ENCODE assay signal across 15 cellular contexts in genomic region chr22:19149962-19150361, GRCh38. TPM values are rescaled to one million over a fixed set of nuclear protein-coding genes. Genes with fewer than 3 reads are reported as not detected.
DNase-seq lines count a peak whose midpoint lies in the region; ATAC-seq, FAIRE-seq and TF ChIP-seq lines count a peak whose summit lies in the region.
"Had no signal": no experiment of that assay in that cellular context is flagged by ENCODE, and none has a peak within 500 bp of the region (broad histone marks: within the 10 kb centered on the region; RNA-seq: fewer than 3 reads in every experiment).

Gene GSC2 (minus strand): TSS chr22:19150292. CDS start chr22:19150283, 9 bp downstream.

- H3K9me3 ChIP-seq in HepG2 (ENCODE audit: low read length) (no peaks in the 10 kb centered on the region), right lobe of liver (no peaks in the 10 kb centered on the region)
- H3K9me3 ChIP-seq: left lung, SJCRH30 had no signal

- BruUV-seq in HepG2 (replicated peaks; lab: Mats Ljungman, UMichigan) = no TSS peak

- no CpG with 5 or more reads among the region's 60 CpGs for whole genome bisulfite sequencing in HepG2 (ENCODE audit: low lambda C conversion rate)
- no CpG with 5 or more reads among the region's 60 CpGs for WGBS in right lobe of liver (ENCODE audit: insufficient coverage, low coverage, low lambda C conversion rate, missing lambda C conversion rate)

- H3K4me1 ChIP-seq in HepG2 (ENCODE audit: insufficient read depth, low read length) = peaks cover 10% of the 10 kb centered on the region; the same call in 1 of the 2 replicates
- H3K4me1 ChIP-seq in right lobe of liver = peaks cover 0 to 3% (median 0%) of the 10 kb centered on the region in 4 donors
- H3K4me1 ChIP-seq: SJCRH30 had no signal

- peaks cover 31 to 46% of the 10 kb centered on the region in 2 donors for H3K27me3 Mint-ChIP-seq in natural killer cell treated with Interleukin-12 subunit alpha and Interleukin-12 subunit beta and Interleukin-15 and Interleukin-18, amount 100 ng/mL, for 72 hours

- peaks cover 0 to 6% of the 10 kb centered on the region in 2 donors for H3K4me1 Mint-ChIP-seq in natural killer cell treated with Interleukin-12 subunit alpha and Interleukin-12 subunit beta and Interleukin-15 and Interleukin-18, amount 100 ng/mL, for 72 hours (ENCODE audit: low read depth in 2 of 2)

- peak within 1 kb of the TSS; percentile 32; the same call in 1 of the 2 replicates for H3K4me2 ChIP-seq in HepG2 (ENCODE audit: low read depth, low read length)

- DNase-seq in HepG2 (ENCODE audit: low spot score) (no peak), right lobe of liver (no peak), bronchial epithelial cell (ENCODE audit: low read depth) (no peak), cerebellar nuclear complex (lab: John Stamatoyannopoulos, UW) (no peak), NCI-H446 treated with DMSO at 0.1 percent for 48 hours (lab: John Stamatoyannopoulos, UW) (no peak)
- no peak for DNase-seq in natural killer cell treated with Interleukin-12 subunit alpha and Interleukin-12 subunit beta and Interleukin-15 and Interleukin-18, amount 100 ng/mL, for 72 hours (ENCODE audit: low spot score)
- DNase-seq: activated CD8-positive, alpha-beta memory T cell treated with anti-CD3 and anti-CD28 coated beads, Interleukin-2, amount 50 U/mL, for 48 hours; effector CD4-positive, alpha-beta T cell; NCI-H2029; SJCRH30 had no signal

- TF ChIP-seq CTCF in HepG2 (CRISPR knock-in tag; IDR thresholded peaks at IDR 0.05) (no peak), right lobe of liver (IDR thresholded peaks at IDR 0.05) (no peak), bronchial epithelial cell (IDR thresholded peaks at IDR 0.05; ENCODE audit: insufficient read depth, low read length, severe bottlenecking) (no peak)

- H3K9me3 Mint-ChIP-seq in natural killer cell treated with Interleukin-12 subunit alpha and Interleukin-12 subunit beta and Interleukin-15 and Interleukin-18, amount 100 ng/mL, for 72 hours = no peaks in the 10 kb centered on the region

- no peak within 1 kb of the TSS for H3K27ac Mint-ChIP-seq in natural killer cell treated with Interleukin-12 subunit alpha and Interleukin-12 subunit beta and Interleukin-15 and Interleukin-18, amount 100 ng/mL, for 72 hours

- CTCF ChIA-PET in HepG2 (lab: Yijun Ruan, JAX; ENCODE audit: low intra/inter-chr PET ratio, low total read pairs) = no interaction called here

- TF ChIP-seq RAD21 in HepG2 (CRISPR knock-in tag; IDR thresholded peaks at IDR 0.05) = no peak

- TF ChIP-seq POLR2A in HepG2 (IDR thresholded peaks at IDR 0.05; ENCODE audit: insufficient read depth in 1 of 2, low read depth in 2 of 2, low read length in 2 of 2) = no peak
- no peak for TF ChIP-seq POLR2A in right lobe of liver (IDR thresholded peaks at IDR 0.05)

- H3K27ac ChIP-seq in HepG2 (ENCODE audit: extremely low read length, insufficient read depth, low read length) (no peak within 1 kb of the TSS), right lobe of liver (no peak within 1 kb of the TSS)
- H3K27ac ChIP-seq: HL-60, left lung, SJCRH30 had no signal

- no peaks in the 10 kb centered on the region for H4K20me1 ChIP-seq in HepG2 (ENCODE audit: insufficient read depth, low read length)

- H3K36me3 ChIP-seq in HepG2 (replicated peaks in 1 of 2; ENCODE audit: control insufficient read depth in 1 of 2, insufficient read depth in 2 of 2, low read length in 2 of 2) = no peaks in the 10 kb centered on the region
- no peaks in the 10 kb centered on the region for H3K36me3 ChIP-seq in right lobe of liver
- no peaks in the 10 kb centered on the region for H3K36me3 ChIP-seq in bronchial epithelial cell (ENCODE audit: control insufficient read depth, insufficient read depth, low read length)
- H3K36me3 ChIP-seq: left lung, SJCRH30 had no signal

- no peaks in the 10 kb centered on the region for H3K79me2 ChIP-seq in HepG2 (ENCODE audit: insufficient read depth, low read length)

- in situ Hi-C loops in HepG2 (cut with HindIII; ENCODE audit: extremely low pct_ligation_motif_present, low pct_unique_long_range_greater_than_20kb) = no loop called here

- no peak within 1 kb of the TSS for H3K9ac ChIP-seq in HepG2 (ENCODE audit: insufficient read depth, low read depth, low read length)

- H2AFZ ChIP-seq in HepG2 (ENCODE audit: low read length) = no peak within 1 kb of the TSS

- H3K4me3 ChIP-seq in HepG2 (replicated peaks in 1 of 3; ENCODE audit: insufficient read depth in 1 of 3, low read depth in 2 of 3, low read length in 3 of 3) (peak within 1 kb of the TSS in 1 of 3 experiments; percentile 28; a peak in 1 of 6 replicates), right lobe of liver (peak within 1 kb of the TSS in 1 of 3 donors; percentile 2), bronchial epithelial cell (ENCODE audit: low read depth, low read length) (peak within 1 kb of the TSS; percentile 14)
- H3K4me3 ChIP-seq: SJCRH30 had no signal

- peaks cover 7 to 61% of the 10 kb centered on the region in 2 experiments; a peak in 4 of 5 replicates for H3K27me3 ChIP-seq in HepG2 (ENCODE audit: control insufficient read depth in 1 of 2, insufficient read depth in 2 of 2, low read length in 2 of 2)
- peaks cover 0 to 19% of the 10 kb centered on the region in 2 donors for H3K27me3 ChIP-seq in right lobe of liver
- H3K27me3 ChIP-seq in bronchial epithelial cell (ENCODE audit: control insufficient read depth, insufficient read depth, low read length) = peaks cover 47% of the 10 kb centered on the region

- intact Hi-C loops in HepG2 (cut with micrococcal nuclease; ENCODE audit: unreplicated experiment) (no loop called here), right lobe of liver (cut with DNase I) (no loop called here)

- ATAC-seq in HepG2 = no peak
- no peak for ATAC-seq in right lobe of liver
- ATAC-seq in natural killer cell treated with Interleukin-12 subunit alpha and Interleukin-12 subunit beta and Interleukin-15 and Interleukin-18, amount 100 ng/mL, for 72 hours = no peak
- ATAC-seq in HG02840 (IDR thresholded peaks at IDR 0.05; ENCODE audit: low FRiP score, unreplicated experiment) = no peak
- no peak for ATAC-seq in GM21381 (IDR thresholded peaks at IDR 0.05; ENCODE audit: unreplicated experiment)
- ATAC-seq: left lung had no signal

- H3K4me3 Mint-ChIP-seq in natural killer cell treated with Interleukin-12 subunit alpha and Interleukin-12 subunit beta and Interleukin-15 and Interleukin-18, amount 100 ng/mL, for 72 hours = peak within 1 kb of the TSS; percentile 54

- no peak for TF ChIP-seq EP300 in HepG2 (IDR thresholded peaks at IDR 0.05; ENCODE audit: low read depth in 2 of 2, low read length in 2 of 2)
- TF ChIP-seq EP300 in HepG2 (CRISPR knock-in tag; IDR thresholded peaks at IDR 0.05; ENCODE audit: borderline replicate concordance) = no peak

- H3K36me3 Mint-ChIP-seq in natural killer cell treated with Interleukin-12 subunit alpha and Interleukin-12 subunit beta and Interleukin-15 and Interleukin-18, amount 100 ng/mL, for 72 hours = peaks cover 6% of the 10 kb centered on the region

- FAIRE-seq in HepG2 (lab: Jason Lieb, UNC) = no peak
- no peak for FAIRE-seq in bronchial epithelial cell (lab: Jason Lieb, UNC)
- FAIRE-seq: H54 had no signal

- POLR2A ChIA-PET in HepG2 (lab: Yijun Ruan, JAX) = no interaction called here

RNA-seq across cellular contexts. Expression of gene GSC2, which starts in this region (rescaled TPM):
- not detected in 2 replicates for total RNA-seq in HepG2 (2016; rRNA removed; fragmentation: Illumina TruSeq; extraction: Trizol)
- total RNA-seq in HepG2 (2016; cell fraction: cytosol; rRNA removed; fragmentation: Illumina TruSeq; extraction: Trizol; ENCODE audit: low read depth) = not detected in 2 replicates
- not detected in 2 replicates for total RNA-seq in HepG2 (2016; cell fraction: insoluble cytoplasmic fraction; rRNA removed; fragmentation: Illumina TruSeq; extraction: Trizol)
- total RNA-seq in HepG2 (2016; cell fraction: membrane; rRNA removed; fragmentation: Illumina TruSeq; extraction: Trizol) = not detected in 2 replicates
- total RNA-seq in HepG2 (2016; cell fraction: nucleus; rRNA removed; fragmentation: Illumina TruSeq; extraction: Trizol) = not detected in 2 replicates
- polyA plus RNA-seq in HepG2 (2011; rRNA removed) = not detected in 2 replicates
- polyA plus RNA-seq in HepG2 (2011; cell fraction: cytosol; rRNA removed) = not detected in 2 replicates
- polyA plus RNA-seq in HepG2 (2011; cell fraction: nucleus; rRNA removed) = not detected in 2 replicates
- polyA plus RNA-seq in HepG2 (2012) = not detected in 2 replicates
- not detected in 2 replicates for polyA plus RNA-seq in HepG2 (2016; cell fraction: cytosol; fragmentation: Illumina TruSeq; extraction: Trizol; ENCODE audit: low read depth)
- polyA plus RNA-seq in HepG2 (2016; cell fraction: insoluble cytoplasmic fraction; fragmentation: Illumina TruSeq; extraction: Trizol; ENCODE audit: low read depth) = not detected in 2 replicates
- polyA plus RNA-seq in HepG2 (2016; cell fraction: membrane; fragmentation: Illumina TruSeq; extraction: Trizol; ENCODE audit: low read depth) = not detected in 2 replicates
- not detected in 2 replicates for polyA plus RNA-seq in HepG2 (2016; cell fraction: nucleus; fragmentation: Illumina TruSeq; extraction: Trizol; ENCODE audit: insufficient read depth, low read depth)
- polyA minus RNA-seq in HepG2 (2011; rRNA and poly(A)+ RNA removed; ENCODE audit: low replicate concordance) = not detected in 2 replicates
- not detected in 2 replicates for polyA minus RNA-seq in HepG2 (2011; cell fraction: cytosol; rRNA and poly(A)+ RNA removed)
- not detected in 2 replicates for polyA minus RNA-seq in HepG2 (2011; cell fraction: nucleus; rRNA and poly(A)+ RNA removed)
- total RNA-seq in right lobe of liver = not detected
- not detected in 2 replicates for total RNA-seq in bronchial epithelial cell
- not detected for total RNA-seq in natural killer cell treated with Interleukin-12 subunit alpha and Interleukin-12 subunit beta and Interleukin-15 and Interleukin-18, amount 100 ng/mL, for 72 hours
- total RNA-seq: left lung, SJCRH30 had no signal
